Comparison of ENCODE assay signal across 8 cellular contexts in the genomic region with DNA sequence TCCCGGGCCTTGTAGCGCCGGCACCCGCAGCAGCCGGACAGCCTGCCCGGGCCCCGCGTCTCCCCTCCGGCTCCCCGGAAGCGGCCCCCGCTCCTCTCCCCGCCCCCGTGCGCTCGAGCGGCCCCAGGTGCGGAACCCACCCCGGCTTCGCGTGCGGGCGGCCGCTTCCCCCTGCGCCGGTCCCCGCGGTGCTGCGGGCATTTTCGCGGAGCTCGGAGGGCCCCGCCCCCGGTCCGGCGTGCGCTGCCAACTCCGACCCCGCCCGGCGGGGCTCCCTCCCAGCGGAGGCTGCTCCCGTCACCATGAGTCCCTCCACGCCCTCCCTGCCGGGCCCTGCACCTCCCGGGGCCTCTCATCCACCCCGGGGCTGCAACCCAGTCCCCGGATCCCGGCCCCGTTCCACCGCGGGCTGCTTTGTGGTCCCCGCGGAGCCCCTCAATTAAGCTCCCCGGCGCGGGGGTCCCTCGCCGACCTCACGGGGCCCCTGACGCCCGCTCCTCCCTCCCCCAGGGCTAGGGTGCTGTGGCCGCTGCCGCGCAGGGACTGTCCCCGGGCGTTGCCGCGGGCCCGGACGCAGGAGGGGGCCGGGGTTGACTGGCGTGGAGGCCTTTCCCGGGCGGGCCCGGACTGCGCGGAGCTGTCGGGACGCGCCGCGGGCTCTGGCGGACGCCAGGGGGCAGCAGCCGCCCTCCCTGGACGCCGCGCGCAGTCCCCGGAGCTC.
DNase-seq lines count a peak whose midpoint lies in the region; ATAC-seq, FAIRE-seq and TF ChIP-seq lines count a peak whose summit lies in the region.

No MANE protein-coding gene starts in this region.

- H3K4me3 Mint-ChIP-seq in chondrocyte (ENCODE audit: unreplicated experiment): peak overlapping the region; percentile 86

- no peak for TF ChIP-seq POLR2A in HepG2 (IDR thresholded peaks at IDR 0.05; ENCODE audit: insufficient read depth in 1 of 2, low read depth in 2 of 2, low read length in 2 of 2)

- peaks cover 36% of the 10 kb centered on the region for H3K79me2 ChIP-seq in HepG2 (ENCODE audit: insufficient read depth, low read length)

- CTCF ChIA-PET in HepG2 (lab: Yijun Ruan, JAX; ENCODE audit: low intra/inter-chr PET ratio, low total read pairs): interaction anchor here (0.9 to 1.9 kb wide), 2 partner anchors 511 kb away, joined by 4 to 5 read pairs; no protein-coding TSS in a partner anchor

- WGBS in HepG2 (ENCODE audit: low lambda C conversion rate): 1% methylated on average over 27 of the region's 91 CpGs

- POLR2A ChIA-PET in HepG2 (lab: Yijun Ruan, JAX): interaction anchor here (0.8 to 7.4 kb wide), 25 partner anchors 18 to 1182 kb away, joined by 3 to 92 read pairs (median 6); partner anchors contain the start of gene SETD4

- H3K27ac ChIP-seq in HepG2 (ENCODE audit: extremely low read length, insufficient read depth, low read length): peak overlapping the region; percentile 87

- H3K36me3 ChIP-seq in HepG2 (replicated peaks in 1 of 2; ENCODE audit: control insufficient read depth in 1 of 2, insufficient read depth in 2 of 2, low read length in 2 of 2): no peaks in the 10 kb centered on the region

- peaks cover 7% of the 10 kb centered on the region; the same call in 1 of the 2 replicates for H3K4me1 ChIP-seq in HepG2 (ENCODE audit: insufficient read depth, low read length)

- no peak for FAIRE-seq in HepG2 (lab: Jason Lieb, UNC)

- BruUV-seq in HepG2 (replicated peaks; lab: Mats Ljungman, UMichigan): no TSS peak

- peak; percentile 77 for DNase-seq in NCI-H82 (lab: John Stamatoyannopoulos, UW)
- no peak for DNase-seq in NCI-H82 treated with DMSO at 0.1 percent for 48 hours (lab: John Stamatoyannopoulos, UW; ENCODE audit: unreplicated experiment)
- DNase-seq in NCI-H1930 (lab: John Stamatoyannopoulos, UW): peak; percentile 25 to 57
- DNase-seq in activated CD4-positive, CD25-positive, alpha-beta regulatory T cell (lab: John Stamatoyannopoulos, UW): peak; percentile 55 to 67 (median 65)
- peak; percentile 94 for DNase-seq in chondrocyte (ENCODE audit: low spot score)
- DNase-seq in HepG2 (ENCODE audit: low spot score): peak; percentile 50
- peak; percentile 42 to 69 (median 55) for DNase-seq in stimulated activated CD4-positive, alpha-beta T cell treated with anti-CD3 and anti-CD28 coated beads, TNF-alpha, amount 100 ng/mL, for 1 hour (ENCODE audit: low read depth in 3 of 3, low spot score in 1 of 3)

- H3K9ac ChIP-seq in HepG2 (ENCODE audit: insufficient read depth, low read depth, low read length): peak overlapping the region; percentile 87

- no peak for TF ChIP-seq EP300 in HepG2 (IDR thresholded peaks at IDR 0.05; ENCODE audit: low read depth in 2 of 2, low read length in 2 of 2)
- TF ChIP-seq EP300 in HepG2 (CRISPR knock-in tag; IDR thresholded peaks at IDR 0.05; ENCODE audit: borderline replicate concordance): no peak

- no peaks in the 10 kb centered on the region for H3K27me3 Mint-ChIP-seq in chondrocyte (ENCODE audit: low read depth)

- no peaks in the 10 kb centered on the region for H3K9me3 Mint-ChIP-seq in chondrocyte (ENCODE audit: low read depth)

- in situ Hi-C loops in HepG2 (cut with HindIII; ENCODE audit: extremely low pct_ligation_motif_present, low pct_unique_long_range_greater_than_20kb): loop anchor here (5.0 to 25.0 kb wide), 6 partner anchors 87 to 1048 kb away; no protein-coding TSS in a partner anchor

- H3K36me3 Mint-ChIP-seq in chondrocyte (ENCODE audit: low read depth): no peaks in the 10 kb centered on the region

- no peaks in the 10 kb centered on the region for H4K20me1 ChIP-seq in HepG2 (ENCODE audit: insufficient read depth, low read length)

- peak; percentile 43 for ATAC-seq in HG02852 (IDR thresholded peaks at IDR 0.05; ENCODE audit: unreplicated experiment)
- peak; percentile 66 for ATAC-seq in HepG2

- H3K27ac Mint-ChIP-seq in chondrocyte (ENCODE audit: unreplicated experiment): peak overlapping the region; percentile 98

- intact Hi-C loops in HepG2 (cut with micrococcal nuclease; ENCODE audit: unreplicated experiment): loop anchor here (1.0 to 10.0 kb wide), 9 partner anchors 72 to 1135 kb away; no protein-coding TSS in a partner anchor

- H3K9me3 ChIP-seq in HepG2 (ENCODE audit: low read length): no peaks in the 10 kb centered on the region

- TF ChIP-seq RAD21 in HepG2 (CRISPR knock-in tag; IDR thresholded peaks at IDR 0.05): peak; percentile 99

- peak; percentile 94 for TF ChIP-seq CTCF in chondrocyte (IDR thresholded peaks at IDR 0.05)
- peak; percentile 77 for TF ChIP-seq CTCF in HepG2 (CRISPR knock-in tag; IDR thresholded peaks at IDR 0.05)

- peaks cover 29% of the 10 kb centered on the region for H3K4me1 Mint-ChIP-seq in chondrocyte (ENCODE audit: low read depth)

- peak overlapping the region; percentile 79 to 96 (median 94) for H3K4me3 ChIP-seq in HepG2 (replicated peaks in 1 of 3; ENCODE audit: insufficient read depth in 1 of 3, low read depth in 2 of 3, low read length in 3 of 3)

- H3K27me3 ChIP-seq in HepG2 (ENCODE audit: control insufficient read depth in 1 of 2, insufficient read depth in 2 of 2, low read length in 2 of 2): no peaks in the 10 kb centered on the region; a peak in 1 of 5 replicates

- H2AFZ ChIP-seq in HepG2 (ENCODE audit: low read length): no peak overlapping the region

- peak overlapping the region; percentile 84 for H3K4me2 ChIP-seq in HepG2 (ENCODE audit: low read depth, low read length)

TF ChIP-seq in HepG2, 621 proteins besides CTCF, POLR2A, EP300 and RAD21 (continues in another document):
- TF ChIP-seq TARDBP (CRISPR knock-in tag; IDR thresholded peaks at IDR 0.05) (peak; percentile 4; the same call in 1 of the 2 replicates), ERF (CRISPR knock-in tag; IDR thresholded peaks at IDR 0.05) (0 out of 2 replicates have a peak, but pooled peaks have one; percentile 24), SNAPC5 (CRISPR knock-in tag; IDR thresholded peaks at IDR 0.05; ENCODE audit: borderline replicate concordance) (no peak), ZNF816 (CRISPR knock-in tag; IDR thresholded peaks at IDR 0.05; ENCODE audit: borderline replicate concordance) (0 out of 2 replicates have a peak, but pooled peaks have one; percentile 64), ZNF687 (CRISPR knock-in tag; IDR thresholded peaks at IDR 0.05) (peak; percentile 57), ZNF678 (CRISPR knock-in tag; IDR thresholded peaks at IDR 0.05) (0 out of 2 replicates have a peak, but pooled peaks have one; percentile 31), ZNF331 (CRISPR knock-in tag; IDR thresholded peaks at IDR 0.05) (no peak), KDM2A (CRISPR knock-in tag; IDR thresholded peaks at IDR 0.05; ENCODE audit: borderline replicate concordance, low read depth) (peak; percentile 24; the same call in 1 of the 2 replicates), ZFP41 (CRISPR knock-in tag; IDR thresholded peaks at IDR 0.05; ENCODE audit: borderline replicate concordance) (no peak)
- TF ChIP-seq, protein P1, sequence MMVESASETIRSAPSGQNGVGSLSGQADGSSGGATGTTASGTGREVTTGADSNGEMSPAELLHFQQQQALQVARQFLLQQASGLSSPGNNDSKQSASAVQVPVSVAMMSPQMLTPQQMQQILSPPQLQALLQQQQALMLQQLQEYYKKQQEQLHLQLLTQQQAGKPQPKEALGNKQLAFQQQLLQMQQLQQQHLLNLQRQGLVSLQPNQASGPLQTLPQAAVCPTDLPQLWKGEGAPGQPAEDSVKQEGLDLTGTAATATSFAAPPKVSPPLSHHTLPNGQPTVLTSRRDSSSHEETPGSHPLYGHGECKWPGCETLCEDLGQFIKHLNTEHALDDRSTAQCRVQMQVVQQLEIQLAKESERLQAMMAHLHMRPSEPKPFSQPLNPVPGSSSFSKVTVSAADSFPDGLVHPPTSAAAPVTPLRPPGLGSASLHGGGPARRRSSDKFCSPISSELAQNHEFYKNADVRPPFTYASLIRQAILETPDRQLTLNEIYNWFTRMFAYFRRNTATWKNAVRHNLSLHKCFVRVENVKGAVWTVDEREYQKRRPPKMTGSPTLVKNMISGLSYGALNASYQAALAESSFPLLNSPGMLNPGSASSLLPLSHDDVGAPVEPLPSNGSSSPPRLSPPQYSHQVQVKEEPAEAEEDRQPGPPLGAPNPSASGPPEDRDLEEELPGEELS (CRISPR knock-in tag; IDR thresholded peaks at IDR 0.05): peak; percentile 27; the same call in 1 of the 2 replicates
